7 cellular contexts compared by ENCODE assay signal in the genomic region with DNA sequence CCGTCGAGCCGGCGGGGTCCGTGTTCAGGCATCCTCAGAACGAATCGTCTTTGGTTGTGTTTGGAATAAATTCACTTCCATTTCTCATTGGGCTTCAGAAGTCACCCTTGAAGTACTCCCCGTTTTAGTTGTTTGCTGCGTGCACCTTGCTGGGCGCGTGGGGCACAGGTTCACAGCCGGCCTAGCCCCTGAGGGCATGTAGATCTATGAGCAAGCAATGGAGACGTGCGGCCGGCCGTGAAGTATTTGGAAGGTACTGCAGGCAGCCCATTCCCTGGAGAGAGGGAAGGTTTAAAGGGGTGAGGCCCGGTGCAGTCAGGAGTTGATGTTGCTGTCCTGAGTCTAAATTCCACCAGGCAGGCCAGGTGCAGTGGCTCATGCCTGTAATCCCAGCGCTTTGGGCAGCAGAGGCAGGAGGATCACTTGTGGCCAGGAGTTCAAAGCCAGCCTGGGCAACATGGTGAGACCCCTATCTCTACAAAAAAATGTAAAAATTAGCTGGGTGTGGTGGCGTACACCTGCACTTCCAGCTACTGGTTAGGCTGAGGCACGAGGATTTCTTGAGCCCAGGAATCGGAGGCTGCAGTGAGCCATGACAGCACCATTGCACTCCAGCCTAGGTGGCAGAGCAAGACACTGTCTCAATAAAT. TPM values are rescaled to one million over a fixed set of nuclear protein-coding genes. Genes with fewer than 3 reads are reported as not detected.
A peak's percentile ranks its signal among the peaks of the same experiment; 100 is the strongest.
DNase-seq lines count a peak whose midpoint lies in the region; ATAC-seq, FAIRE-seq and TF ChIP-seq lines count a peak whose summit lies in the region.

No MANE protein-coding gene starts in this region.

- H3K36me3 ChIP-seq in bronchial epithelial cell (ENCODE audit: control insufficient read depth, insufficient read depth, low read length) (peaks cover 7% of the 10 kb centered on the region), lung (ENCODE audit: control insufficient read depth in 2 of 2, insufficient read depth in 2 of 2, low read length in 2 of 2) (peaks cover 0 to 2% of the 10 kb centered on the region in 2 donors), upper lobe of right lung (no peaks in the 10 kb centered on the region)

- no peaks in the 10 kb centered on the region for H3K9me3 ChIP-seq in lung (ENCODE audit: control insufficient read depth in 2 of 2, insufficient read depth in 1 of 2, low read length in 1 of 2)
- no peaks in the 10 kb centered on the region for H3K9me3 ChIP-seq in upper lobe of right lung

- H3K27ac ChIP-seq in lung (ENCODE audit: low read depth in 1 of 2, low read length in 1 of 2): peak overlapping the region; percentile 14 to 75
- H3K27ac ChIP-seq in upper lobe of right lung: peak overlapping the region; percentile 80

- peak; percentile 11 for ATAC-seq in GM21390 (IDR thresholded peaks at IDR 0.05; ENCODE audit: unreplicated experiment)
- ATAC-seq in lung (ENCODE audit: insufficient read depth, low FRiP score): no peak
- no peak for ATAC-seq in upper lobe of right lung
- no peak for ATAC-seq in GM18858 (IDR thresholded peaks at IDR 0.05; ENCODE audit: unreplicated experiment)

- TF ChIP-seq CTCF in bronchial epithelial cell (IDR thresholded peaks at IDR 0.05; ENCODE audit: insufficient read depth, low read length, severe bottlenecking) (no peak), lung (IDR thresholded peaks at IDR 0.05; ENCODE audit: control extremely low read depth, extremely low read depth) (no peak), upper lobe of right lung (IDR thresholded peaks at IDR 0.05) (no peak)

- DNase-seq in OCI-M1 (lab: John Stamatoyannopoulos, UW): peak; percentile 20
- DNase-seq in bronchial epithelial cell (ENCODE audit: low read depth): peak; percentile 23
- DNase-seq in lung (ENCODE audit: low spot score): no peak
- no peak for DNase-seq in upper lobe of right lung
- DNase-seq in NCI-H1436 (lab: John Stamatoyannopoulos, UW): no peak

- intact Hi-C loops in upper lobe of right lung (cut with DNase I): no loop called here

- peaks cover 8% of the 10 kb centered on the region for H3K27me3 ChIP-seq in bronchial epithelial cell (ENCODE audit: control insufficient read depth, insufficient read depth, low read length)
- H3K27me3 ChIP-seq in lung (ENCODE audit: control insufficient read depth, insufficient read depth): no peaks in the 10 kb centered on the region
- peaks cover 1% of the 10 kb centered on the region for H3K27me3 ChIP-seq in upper lobe of right lung

- peaks cover 4 to 17% of the 10 kb centered on the region in 2 donors for H3K4me1 ChIP-seq in lung (ENCODE audit: control insufficient read depth in 2 of 2, insufficient read depth in 2 of 2, low read length in 2 of 2)
- peaks cover 16% of the 10 kb centered on the region for H3K4me1 ChIP-seq in upper lobe of right lung

- H3K4me3 ChIP-seq in bronchial epithelial cell (ENCODE audit: low read depth, low read length) (peak overlapping the region; percentile 56), lung (peak overlapping the region; percentile 83), upper lobe of right lung (peak overlapping the region; percentile 81)

- 12 to 16% methylated on average over 21 of the region's 21 CpGs for WGBS in lung, 2 donors

- FAIRE-seq in bronchial epithelial cell (lab: Jason Lieb, UNC): no peak

RNA-seq across cellular contexts. Expression of gene ACSF3, which starts 0.7 kb away (rescaled TPM):
- total RNA-seq in bronchial epithelial cell (25.8 and 32.8 TPM in 2 replicates), lung (10 to 100 TPM; 32.0 to 33.6 TPM), upper lobe of right lung (32.0 TPM)
- 10 to 100 TPM; 17.4 to 30.4 TPM for polyA plus RNA-seq in lung

Comparison
In these comparisons a context has a peak if more than half of its experiments do, and no peak if none do; other contexts are left out.
1. DNase-seq: peak in OCI-M1 (single experiment) and bronchial epithelial cell (single experiment); none in lung (single experiment), upper lobe of right lung (single experiment) and NCI-H1436 (single experiment).
2. Peak in every context shown above with its lines, with median percentiles within 50 percentile points of each other: H3K4me3 ChIP-seq.